In genomic region chr3:167091186-167091585, GRCh38 we compare ENCODE assay signal across 31 cellular contexts.
A peak's percentile ranks its signal among the peaks of the same experiment; 100 is the strongest.
DNase-seq lines count a peak whose midpoint lies in the region; ATAC-seq and TF ChIP-seq lines count a peak whose summit lies in the region.
"Had no signal": no experiment of that assay in that cellular context is flagged by ENCODE, and none has a peak within 500 bp of the region (broad histone marks: within the 10 kb centered on the region; RNA-seq: fewer than 3 reads in every experiment).

No MANE protein-coding gene starts in this region.

- H4K8ac ChIP-seq in mesenchymal stem cell (ENCODE audit: low read length): no peak overlapping the region

- H2AK5ac ChIP-seq in mesenchymal stem cell (ENCODE audit: low read length, severe bottlenecking): no peak overlapping the region

- POLR2A ChIA-PET in HEK293T (lab: Yijun Ruan, JAX): no interaction called here

- no peaks in the 10 kb centered on the region for H3K4me1 ChIP-seq in mesenchymal stem cell (ENCODE audit: control insufficient read depth, insufficient read depth, low read depth, low read length)
- H3K4me1 ChIP-seq: ascending aorta; BLaER1 treated with 17β-estradiol and CSF1 and Interleukin-3, amounts not matched to agents 10 nM and 100 nM; left ventricle myocardium inferior; spleen; testis had no signal

- H3K36me3 ChIP-seq in WERI-Rb-1 (no peaks in the 10 kb centered on the region), mesenchymal stem cell (ENCODE audit: control insufficient read depth in 1 of 2, insufficient read depth in 2 of 2, low read depth in 1 of 2, low read length in 2 of 2) (no peaks in the 10 kb centered on the region)
- H3K36me3 ChIP-seq: ascending aorta; BLaER1 treated with 17β-estradiol and CSF1 and Interleukin-3, amounts not matched to agents 10 nM and 100 nM; left ventricle myocardium inferior; neutrophil; spleen had no signal

- H3K4ac ChIP-seq in mesenchymal stem cell (ENCODE audit: low read depth in 1 of 2, low read length in 2 of 2): no peak overlapping the region

- H2AFZ ChIP-seq in mesenchymal stem cell (ENCODE audit: low read depth, low read length): no peak overlapping the region
- H2AFZ ChIP-seq: GM23338 had no signal

- no peak overlapping the region for H2BK15ac ChIP-seq in mesenchymal stem cell (ENCODE audit: low read depth, poor library complexity, severe bottlenecking)

- H4K91ac ChIP-seq in mesenchymal stem cell (ENCODE audit: low read length): no peak overlapping the region

- H3K18ac ChIP-seq in mesenchymal stem cell (ENCODE audit: low read depth in 1 of 2, low read length in 2 of 2): no peak overlapping the region

- no peak overlapping the region for H3K14ac ChIP-seq in mesenchymal stem cell (ENCODE audit: low read length in 2 of 2)

- H3K27ac ChIP-seq in WERI-Rb-1 (peak overlapping the region; percentile 64), mesenchymal stem cell (ENCODE audit: low read length, poor library complexity, severe bottlenecking) (no peak overlapping the region)
- H3K27ac ChIP-seq: ascending aorta; BLaER1 treated with 17β-estradiol and CSF1 and Interleukin-3, amounts not matched to agents 10 nM and 100 nM; left ventricle myocardium inferior; neutrophil; spleen; testis had no signal

- H3K4me2 ChIP-seq in mesenchymal stem cell (ENCODE audit: low read length, poor library complexity, severe bottlenecking): no peak overlapping the region
- H3K4me2 ChIP-seq: BLaER1 treated with 17β-estradiol and CSF1 and Interleukin-3, amounts not matched to agents 10 nM and 100 nM; GM23338 had no signal

- H2BK120ac ChIP-seq in mesenchymal stem cell (ENCODE audit: low read depth, low read length): no peak overlapping the region

- ATAC-seq in GM21390 (IDR thresholded peaks at IDR 0.05; ENCODE audit: unreplicated experiment): no peak
- ATAC-seq: GM23338, right cardiac atrium had no signal

- no peak overlapping the region for H3K23ac ChIP-seq in mesenchymal stem cell (ENCODE audit: low read length in 2 of 2)

- H3K79me1 ChIP-seq in mesenchymal stem cell (replicated peaks; ENCODE audit: low read length, poor library complexity, severe bottlenecking): no peaks in the 10 kb centered on the region

- CTCF ChIA-PET in HEK293T (lab: Yijun Ruan, JAX): no interaction called here

- H2BK5ac ChIP-seq in mesenchymal stem cell (ENCODE audit: low read depth, low read length, poor library complexity, severe bottlenecking): no peak overlapping the region

- no peak overlapping the region for H3K9ac ChIP-seq in mesenchymal stem cell (ENCODE audit: low read length)
- H3K9ac ChIP-seq: BLaER1 treated with 17β-estradiol and CSF1 and Interleukin-3, amounts not matched to agents 10 nM and 100 nM had no signal

- H3K9me3 ChIP-seq in WERI-Rb-1 (ENCODE audit: severe bottlenecking) (no peaks in the 10 kb centered on the region), mesenchymal stem cell (ENCODE audit: control insufficient read depth, low read length) (no peaks in the 10 kb centered on the region)
- H3K9me3 ChIP-seq: ascending aorta; BLaER1 treated with 17β-estradiol and CSF1 and Interleukin-3, amounts not matched to agents 10 nM and 100 nM; left ventricle myocardium inferior; neutrophil; testis had no signal

- DNase-seq in HEK293T (ENCODE audit: extremely low spot score) (no peak), NCI-H2171 (lab: John Stamatoyannopoulos, UW) (peak; percentile 11), WERI-Rb-1 (no peak), mesenchymal stem cell (peak; percentile 38), HCEC 1CT (no peak), ecto neural progenitor cell (ENCODE audit: low spot score) (no peak)
- no peak for DNase-seq in activated effector memory CD4-positive, alpha-beta T cell treated with anti-CD3 and anti-CD28 coated beads, Interleukin-2, amount 50 U/mL, for 16 hours
- DNase-seq: activated CD4-positive, alpha-beta T cell treated with anti-CD3 and anti-CD28 coated beads for 48 hours; activated CD8-positive, alpha-beta memory T cell treated with anti-CD3 and anti-CD28 coated beads for 24 hours; activated naive CD8-positive, alpha-beta T cell treated with anti-CD3 and anti-CD28 coated beads for 36 hours; activated T-cell treated with anti-CD3 and anti-CD28 coated beads for 4 hours; DMS79 treated with DMSO at 0.1 percent for 48 hours; effector CD4-positive, alpha-beta T cell; KBM-7; left ventricle myocardium inferior; NCI-H1092 treated with DMSO at 0.1 percent for 48 hours; NCI-H2029; NK-92 treated with Interleukin-12 subunit alpha and Interleukin-12 subunit beta, amount 100 ng/mL, for 24 hours; posterior cingulate gyrus; right cardiac atrium; Right ventricle myocardium superior; spleen; stimulated activated CD4-positive, alpha-beta T cell treated with anti-CD3 and anti-CD28 coated beads, Interleukin-2, amount 100 ng/mL, for 24 hours; stimulated activated CD8-positive, alpha-beta memory T cell treated with anti-CD3 and anti-CD28 coated beads, Interleukin-4, amount 100 ng/mL, for 48 hours; SW 1271; testis had no signal

- H2BK12ac ChIP-seq in mesenchymal stem cell (ENCODE audit: low read length in 2 of 2): no peak overlapping the region

- 0% methylated on average over 1 of the region's 2 CpGs for WGBS in mesenchymal stem cell

- no peak for TF ChIP-seq CTCF in WERI-Rb-1 (IDR thresholded peaks at IDR 0.05; ENCODE audit: low read depth, low read length)

- no peak overlapping the region for H3K4me3 ChIP-seq in WERI-Rb-1 (ENCODE audit: low read depth, low read length)
- H3K4me3 ChIP-seq in mesenchymal stem cell (ENCODE audit: insufficient read depth in 1 of 2, low read depth in 1 of 2, low read length in 2 of 2): no peak overlapping the region
- H3K4me3 ChIP-seq: ascending aorta; BLaER1 treated with 17β-estradiol and CSF1 and Interleukin-3, amounts not matched to agents 10 nM and 100 nM; GM23338; left ventricle myocardium inferior; spleen; testis had no signal

- H3K27me3 ChIP-seq in WERI-Rb-1 (ENCODE audit: insufficient read depth, low read depth, severe bottlenecking): no peaks in the 10 kb centered on the region
- H3K27me3 ChIP-seq in mesenchymal stem cell (ENCODE audit: control insufficient read depth in 1 of 2, insufficient read depth in 1 of 2, low read length in 2 of 2): no peaks in the 10 kb centered on the region
- H3K27me3 ChIP-seq: ascending aorta; BLaER1 treated with 17β-estradiol and CSF1 and Interleukin-3, amounts not matched to agents 10 nM and 100 nM; neutrophil; spleen; testis had no signal

TF ChIP-seq in HEK293T, 16 proteins besides CTCF, POLR2A, EP300 and RAD21:
- TF ChIP-seq ELF4 (IDR thresholded peaks at IDR 0.05): no peak
- TF ChIP-seq CTBP1 (IDR thresholded peaks at IDR 0.05; ENCODE audit: borderline replicate concordance): peak; percentile 57; the same call in 1 of the 2 replicates

Comparison
In these comparisons a context has a peak if more than half of its experiments do, and no peak if none do; other contexts are left out.
1. DNase-seq: peak in NCI-H2171 (single experiment) and mesenchymal stem cell (single experiment); none in HEK293T (single experiment), WERI-Rb-1 (single experiment), HCEC 1CT (single experiment), ecto neural progenitor cell (single experiment) and activated effector memory CD4-positive, alpha-beta T cell treated with anti-CD3 and anti-CD28 coated beads, Interleukin-2, amount 50 U/mL, for 16 hours (single experiment).